In the genomic region with DNA sequence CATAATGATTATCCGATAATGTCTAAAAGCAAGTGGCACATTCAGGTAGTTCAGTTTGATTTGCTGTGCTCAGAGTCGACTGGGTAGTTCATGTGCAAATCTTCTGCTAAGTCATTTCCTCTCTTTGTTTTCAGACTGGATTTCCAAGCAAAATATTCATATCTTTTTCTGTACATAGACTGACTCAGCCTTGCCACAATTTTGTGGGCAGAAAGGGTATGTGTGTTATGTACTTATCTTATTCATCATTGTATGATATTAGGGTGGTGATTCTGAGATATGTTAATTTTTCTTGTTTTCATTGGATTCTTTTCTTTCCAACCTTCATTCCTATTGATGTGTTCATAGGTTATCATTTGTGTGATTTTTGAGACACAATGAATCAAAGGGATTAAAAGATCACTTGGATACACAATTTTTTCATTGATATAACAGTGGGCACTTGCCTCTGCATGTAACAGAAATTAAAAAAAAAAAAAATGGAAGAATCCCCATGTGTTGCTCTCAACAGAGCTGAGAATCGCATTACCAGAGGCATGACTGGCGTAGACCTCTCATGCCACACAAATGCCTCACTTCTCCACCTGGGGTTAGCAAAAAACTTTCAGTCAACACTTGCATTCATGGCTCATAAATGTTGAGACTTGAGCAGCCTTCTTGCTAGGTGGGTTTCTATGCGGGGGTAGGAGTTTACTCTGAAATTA, we compare ENCODE assay signal across 9 cellular contexts.
DNase-seq lines count a peak whose midpoint lies in the region; ATAC-seq and TF ChIP-seq lines count a peak whose summit lies in the region.
"Had no signal": no experiment of that assay in that cellular context is flagged by ENCODE, and none has a peak within 500 bp of the region (broad histone marks: within the 10 kb centered on the region; RNA-seq: fewer than 3 reads in every experiment).

No MANE protein-coding gene starts in this region.

- no peak overlapping the region for H3K4me3 ChIP-seq in mammary epithelial cell (replicated peaks in 1 of 3; ENCODE audit: insufficient read depth in 1 of 3, low read depth in 2 of 3, low read length in 3 of 3)

- intact Hi-C loops in mammary epithelial cell (cut with micrococcal nuclease) = loop anchor here (2.0 to 5.0 kb wide), 3 partner anchors 100 to 1795 kb away; no protein-coding TSS in a partner anchor

- H2AFZ ChIP-seq in mammary epithelial cell (ENCODE audit: low read depth, low read length) = no peak overlapping the region

- CTCF ChIA-PET in mammary epithelial cell (lab: Charles Lee; ENCODE audit: low non-redundant PET) = no interaction called here

- no peak for TF ChIP-seq CTCF in mammary epithelial cell (conservative IDR thresholded peaks at IDR 0.05 in 1 of 2, IDR thresholded peaks at IDR 0.05 in 1 of 2; ENCODE audit: extremely low read depth in 1 of 2, insufficient read depth in 1 of 2, low read depth in 1 of 2, low read length in 2 of 2)

- under 1% methylated on average over 5 of the region's 5 CpGs for WGBS in mammary epithelial cell (ENCODE audit: low coverage, missing lambda C conversion rate)

- H4K20me1 ChIP-seq in mammary epithelial cell (ENCODE audit: insufficient read depth, low read length) = no peaks in the 10 kb centered on the region

- no peaks in the 10 kb centered on the region for H3K79me2 ChIP-seq in mammary epithelial cell (ENCODE audit: insufficient read depth, low read length)

- H3K27me3 ChIP-seq in mammary epithelial cell (ENCODE audit: insufficient read depth, low read length) = no peaks in the 10 kb centered on the region

- BruUV-seq in mammary epithelial cell (replicated peaks; lab: Mats Ljungman, UMichigan) = no TSS peak

- DNase-seq in ELR (ENCODE audit: low read depth) (peak; percentile 94), NCI-H460 (ENCODE audit: extremely low read depth, low read depth) (peak; percentile 71), mammary epithelial cell (peak; percentile 95), non-pigmented ciliary epithelial cell (ENCODE audit: low read depth) (peak; percentile 89), NCI-H526 (lab: John Stamatoyannopoulos, UW) (no peak), G401 (ENCODE audit: low spot score) (no peak)
- no peak for DNase-seq in activated CD4-positive, alpha-beta T cell treated with anti-CD3 and anti-CD28 coated beads, Interleukin-2, amount 50 U/mL, for 4 hours
- DNase-seq: NCI-H69 had no signal

- peak overlapping the region; percentile 98 for H3K27ac ChIP-seq in mammary epithelial cell (ENCODE audit: insufficient read depth, low read depth, low read length)

- peak overlapping the region; percentile 66 for H3K9ac ChIP-seq in mammary epithelial cell (ENCODE audit: insufficient read depth, low read length)

- H3K36me3 ChIP-seq in mammary epithelial cell (ENCODE audit: insufficient read depth, low read length) = no peaks in the 10 kb centered on the region

- peaks cover 3% of the 10 kb centered on the region for H3K9me3 ChIP-seq in mammary epithelial cell (replicated peaks; ENCODE audit: insufficient read depth, low read length)

- H3K4me2 ChIP-seq in mammary epithelial cell (ENCODE audit: insufficient read depth, low read depth, low read length) = peak overlapping the region; percentile 51

- no peak for ATAC-seq in HG02973 (IDR thresholded peaks at IDR 0.05; ENCODE audit: unreplicated experiment)

- H3K4me1 ChIP-seq in mammary epithelial cell (ENCODE audit: insufficient read depth, low read length) = peaks cover 67% of the 10 kb centered on the region

- in situ Hi-C loops in mammary epithelial cell (cut with MboI; ENCODE audit: low sequenced_read_pairs in 2 of 2) = loop anchor here (10.0 to 25.0 kb wide), 2 partner anchors 1800 to 1802 kb away; partner anchors contain the start of gene ADAMTS1 (in 1 of the 2)
- in situ Hi-C loops in G401 (cut with HindIII; ENCODE audit: low sequenced_read_pairs) = no loop called here

- dilution Hi-C loops in mammary epithelial cell (cut with HindIII; ENCODE audit: low sequenced_read_pairs) = loop anchor here (10.0 kb wide), 1 partner anchor 1062 kb away; no protein-coding TSS in a partner anchor

Comparison
In these comparisons a context has a peak if more than half of its experiments do, and no peak if none do; other contexts are left out.
1. DNase-seq: peak in ELR (single experiment), NCI-H460 (single experiment), mammary epithelial cell (single experiment) and non-pigmented ciliary epithelial cell (single experiment); none in NCI-H526 (0 of 2), G401 (single experiment) and activated CD4-positive, alpha-beta T cell treated with anti-CD3 and anti-CD28 coated beads, Interleukin-2, amount 50 U/mL, for 4 hours (0 of 2).